ENCODE assay signal across 8 cellular contexts in the genomic region with DNA sequence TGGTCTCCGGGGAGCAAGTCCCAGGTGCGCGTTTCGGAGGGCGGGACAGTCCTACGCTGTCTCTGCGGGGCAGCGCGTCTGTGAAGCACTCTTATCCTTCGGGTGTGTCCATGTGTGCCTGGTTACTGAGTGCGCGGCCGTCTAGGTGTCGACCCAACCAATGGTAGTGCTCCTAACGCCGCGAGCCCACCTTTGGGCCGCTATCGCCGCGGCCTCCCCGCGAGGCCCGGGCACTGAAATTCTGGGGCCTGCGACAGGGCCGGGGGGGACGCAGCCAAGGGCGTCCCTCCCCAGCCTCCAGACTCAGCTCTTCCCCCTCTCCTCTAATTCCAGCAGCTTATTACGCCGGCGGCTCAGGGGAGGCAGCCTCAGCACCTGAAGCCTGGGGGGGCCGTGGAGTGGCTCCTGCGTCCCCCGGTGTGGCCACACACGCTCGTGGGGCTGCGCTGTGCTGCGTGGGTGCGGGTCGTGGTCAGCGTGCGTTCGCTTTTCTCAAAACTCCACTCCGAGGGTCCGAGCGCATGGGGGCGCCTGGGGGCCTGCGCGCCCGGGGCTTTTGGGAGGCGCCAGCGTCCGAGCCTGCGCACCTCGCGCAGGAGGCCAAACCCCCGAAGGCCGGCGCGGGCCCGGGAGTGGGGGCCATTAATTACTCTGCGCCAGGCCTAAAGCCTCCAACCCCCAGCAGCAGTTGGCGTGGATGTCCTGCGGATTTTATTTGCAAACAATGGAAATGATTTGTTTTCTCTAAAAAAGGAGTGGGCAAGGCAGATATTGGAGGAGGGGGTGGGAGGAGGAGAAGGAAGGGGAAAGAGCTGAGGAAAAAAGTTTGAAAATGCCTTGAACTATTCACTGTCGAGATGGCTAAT. TPM values are rescaled to one million over a fixed set of nuclear protein-coding genes. Genes with fewer than 3 reads are reported as not detected.
DNase-seq lines count a peak whose midpoint lies in the region; ATAC-seq and TF ChIP-seq lines count a peak whose summit lies in the region.

No MANE protein-coding gene starts in this region.

- no TSS peak for BruUV-seq in Panc1 (replicated peaks; lab: Mats Ljungman, UMichigan)

- peaks cover 12% of the 10 kb centered on the region for H3K36me3 ChIP-seq in Panc1 (ENCODE audit: control insufficient read depth, insufficient read depth, low read length)

- intact Hi-C loops in activated CD4-positive, alpha-beta T cell treated with anti-CD3 and anti-CD28 coated beads, Interleukin-2, amount 10 ng/mL, durations not matched to agents 24 days and 14 days (cut with micrococcal nuclease), result no loop called here
- intact Hi-C loops in Panc1 (cut with micrococcal nuclease; ENCODE audit: unreplicated experiment) (loop anchor here (5.0 to 10.0 kb wide), 5 partner anchors 510 to 1583 kb away; no protein-coding TSS in a partner anchor), head of caudate nucleus (cut with DNase I) (loop anchor here (10.0 kb wide), 2 partner anchors 510 to 630 kb away; no protein-coding TSS in a partner anchor)

- H3K4me1 Mint-ChIP-seq in activated CD4-positive, alpha-beta T cell treated with anti-CD3 and anti-CD28 coated beads, Interleukin-2, amount 10 ng/mL, durations not matched to agents 24 days and 14 days, result peaks cover 31% of the 10 kb centered on the region

- peaks cover 72% of the 10 kb centered on the region for H3K27me3 Mint-ChIP-seq in activated CD4-positive, alpha-beta T cell treated with anti-CD3 and anti-CD28 coated beads, Interleukin-2, amount 10 ng/mL, durations not matched to agents 24 days and 14 days

- H3K9me3 Mint-ChIP-seq in activated CD4-positive, alpha-beta T cell treated with anti-CD3 and anti-CD28 coated beads, Interleukin-2, amount 10 ng/mL, durations not matched to agents 24 days and 14 days, result no peaks in the 10 kb centered on the region

- H3K27me3 ChIP-seq in Panc1 (ENCODE audit: control insufficient read depth, insufficient read depth, low read length), result peaks cover 29% of the 10 kb centered on the region

- no peaks in the 10 kb centered on the region for H3K9me3 ChIP-seq in Panc1 (ENCODE audit: control insufficient read depth, insufficient read depth, low read depth, low read length)

- no peak for DNase-seq in activated CD4-positive, alpha-beta T cell treated with anti-CD3 and anti-CD28 coated beads, Interleukin-2, amount 10 ng/mL, durations not matched to agents 24 days and 14 days
- DNase-seq in activated CD4-positive, alpha-beta T cell treated with anti-CD3 and anti-CD28 coated beads for 4 hours, result no peak
- DNase-seq in Panc1 (ENCODE audit: low read depth, low spot score) (no peak), head of caudate nucleus (peak in 27 of 42 donors; percentile 13 to 63 (median 42)), retina (peak; percentile 63), amniotic stem cell (lab: John Stamatoyannopoulos, UW) (no peak)

- H3K27ac ChIP-seq in Panc1 (ENCODE audit: low read length), result peak overlapping the region; percentile 77

- ATAC-seq in Panc1 (no peak), HG03139 (IDR thresholded peaks at IDR 0.05; ENCODE audit: unreplicated experiment) (no peak), GM19351 (IDR thresholded peaks at IDR 0.05; ENCODE audit: unreplicated experiment) (no peak)

- H3K4me3 ChIP-seq in Panc1 (ENCODE audit: low read depth in 2 of 2, low read length in 2 of 2), result peak overlapping the region; percentile 61

- POLR2A ChIA-PET in Panc1 (lab: Charles Lee), result no interaction called here

- peaks cover 5% of the 10 kb centered on the region for H3K36me3 Mint-ChIP-seq in activated CD4-positive, alpha-beta T cell treated with anti-CD3 and anti-CD28 coated beads, Interleukin-2, amount 10 ng/mL, durations not matched to agents 24 days and 14 days (ENCODE audit: low read depth)

- H3K4me3 Mint-ChIP-seq in activated CD4-positive, alpha-beta T cell treated with anti-CD3 and anti-CD28 coated beads, Interleukin-2, amount 10 ng/mL, durations not matched to agents 24 days and 14 days, result no peak overlapping the region

- H3K4me1 ChIP-seq in Panc1 (ENCODE audit: control insufficient read depth, insufficient read depth, low read length), result peaks cover 38% of the 10 kb centered on the region

- in situ Hi-C loops in Panc1 (cut with HindIII; ENCODE audit: low pct_unique_long_range_greater_than_20kb, low sequenced_read_pairs), result no loop called here

- CTCF ChIA-PET in Panc1 (lab: Charles Lee), result no interaction called here

- peak; percentile 25 for TF ChIP-seq CTCF in Panc1 (IDR thresholded peaks at IDR 0.05)

- H3K27ac Mint-ChIP-seq in activated CD4-positive, alpha-beta T cell treated with anti-CD3 and anti-CD28 coated beads, Interleukin-2, amount 10 ng/mL, durations not matched to agents 24 days and 14 days, result peak overlapping the region; percentile 39

RNA-seq across cellular contexts. Expression of a gene that starts 3.0 kb away (rescaled TPM):
- total RNA-seq in activated CD4-positive, alpha-beta T cell treated with anti-CD3 and anti-CD28 coated beads, Interleukin-2, amount 10 ng/mL, durations not matched to agents 24 days and 14 days, result 0.07 and 0.09 TPM in 2 replicates
- 10.4 TPM for total RNA-seq in Panc1 (2021; ENCODE audit: unreplicated experiment)
- 9.0 TPM for polyA plus RNA-seq in Panc1 (2012; ENCODE audit: insufficient read length)

RNA-seq across cellular contexts. Expression of a gene that starts 26.9 kb away (rescaled TPM):
- not detected in 2 replicates for total RNA-seq in activated CD4-positive, alpha-beta T cell treated with anti-CD3 and anti-CD28 coated beads, Interleukin-2, amount 10 ng/mL, durations not matched to agents 24 days and 14 days
- 1.2 TPM for total RNA-seq in Panc1 (2021; ENCODE audit: unreplicated experiment)
- polyA plus RNA-seq in Panc1 (2012; ENCODE audit: insufficient read length), result 1.4 TPM

Comparison
In these comparisons a context has a peak if more than half of its experiments do, and no peak if none do; other contexts are left out.
1. DNase-seq: peak in head of caudate nucleus (27 of 42) and retina (single experiment); none in activated CD4-positive, alpha-beta T cell treated with anti-CD3 and anti-CD28 coated beads, Interleukin-2, amount 10 ng/mL, durations not matched to agents 24 days and 14 days (single experiment), activated CD4-positive, alpha-beta T cell treated with anti-CD3 and anti-CD28 coated beads for 4 hours (0 of 2), Panc1 (single experiment) and amniotic stem cell (single experiment).
2. RNA of a gene that starts 3.0 kb away (total RNA-seq): 10.4 TPM in Panc1 (single experiment); 0.07 to 0.09 TPM in activated CD4-positive, alpha-beta T cell treated with anti-CD3 and anti-CD28 coated beads, Interleukin-2, amount 10 ng/mL, durations not matched to agents 24 days and 14 days; every median in the first group is over 10 times any median in the second.